In genomic region chr11:102384419-102385052, GRCh38 we compare ENCODE assay signal across 15 cellular contexts. TPM values are rescaled to one million over a fixed set of nuclear protein-coding genes. Genes with fewer than 3 reads are reported as not detected.
DNase-seq lines count a peak whose midpoint lies in the region; ATAC-seq and TF ChIP-seq lines count a peak whose summit lies in the region.
"Had no signal": no experiment of that assay in that cellular context is flagged by ENCODE, and none has a peak within 500 bp of the region (broad histone marks: within the 10 kb centered on the region; RNA-seq: fewer than 3 reads in every experiment).

No MANE protein-coding gene starts in this region.

- CTCF ChIA-PET in T-cell (lab: Charles Lee) = interaction anchor here in 1 of 2 donors (1.1 kb wide), 1 partner anchor 42 kb away, joined by 4 read pairs; no protein-coding TSS in a partner anchor

- H3K27ac ChIP-seq in left ventricle myocardium inferior (replicated peaks) = peak overlapping the region; percentile 75
- peak overlapping the region in 1 of 2 donors; percentile 32 for H3K27ac ChIP-seq in ovary
- H3K27ac ChIP-seq: breast epithelium, psoas muscle had no signal

- 25 to 35% (median 32%) methylated on average over 15 of the region's 15 CpGs for WGBS in ovary, 3 donors

- intact Hi-C loops in left ventricle myocardium inferior (cut with micrococcal nuclease) = no loop called here
- intact Hi-C loops in ovary (cut with DNase I) = no loop called here

- peak overlapping the region; percentile 56 to 71 for H3K27ac Mint-ChIP-seq in T-cell
- H3K27ac Mint-ChIP-seq: activated CD4-positive, alpha-beta T cell treated with anti-CD3 and anti-CD28 coated beads, Interleukin-2, amount 10 ng/mL, durations not matched to agents 7 days and 5 days had no signal

- H3K9me3 Mint-ChIP-seq in T-cell = no peaks in the 10 kb centered on the region
- H3K9me3 Mint-ChIP-seq: activated naive CD4-positive, alpha-beta T cell treated with anti-CD3 and anti-CD28 coated beads, Interleukin-2, amount 50 U/mL, for 24 hours had no signal

- TF ChIP-seq POLR2A in ovary (IDR thresholded peaks at IDR 0.05) = no peak

- peaks cover 75% of the 10 kb centered on the region for H3K36me3 Mint-ChIP-seq in T-cell

- H3K27me3 ChIP-seq in left ventricle myocardium inferior (ENCODE audit: low read depth) (no peaks in the 10 kb centered on the region), ovary (no peaks in the 10 kb centered on the region)
- H3K27me3 ChIP-seq: breast epithelium had no signal

- ATAC-seq in T-cell (replicated peaks in 1 of 4) (no peak), GM21423 (IDR thresholded peaks at IDR 0.05; ENCODE audit: unreplicated experiment) (no peak), HG03469 (IDR thresholded peaks at IDR 0.05; ENCODE audit: unreplicated experiment) (no peak)
- ATAC-seq: psoas muscle had no signal

- H3K9me3 ChIP-seq in left ventricle myocardium inferior (replicated peaks) = no peaks in the 10 kb centered on the region
- H3K9me3 ChIP-seq in ovary = no peaks in the 10 kb centered on the region
- H3K9me3 ChIP-seq: breast epithelium, psoas muscle had no signal

- H3K36me3 ChIP-seq in left ventricle myocardium inferior (peaks cover 67% of the 10 kb centered on the region), ovary (no peaks in the 10 kb centered on the region)
- H3K36me3 ChIP-seq: breast epithelium had no signal

- no peak for TF ChIP-seq EP300 in ovary (IDR thresholded peaks at IDR 0.05)

- H3K4me3 ChIP-seq in left ventricle myocardium inferior = no peak overlapping the region
- H3K4me3 ChIP-seq in ovary = no peak overlapping the region
- H3K4me3 ChIP-seq: breast epithelium, psoas muscle had no signal

- H3K27me3 Mint-ChIP-seq in T-cell = no peaks in the 10 kb centered on the region
- H3K27me3 Mint-ChIP-seq: activated CD4-positive, alpha-beta T cell treated with anti-CD3 and anti-CD28 coated beads, Interleukin-2, amount 10 ng/mL, durations not matched to agents 7 days and 5 days; activated naive CD4-positive, alpha-beta T cell treated with anti-CD3 and anti-CD28 coated beads, Interleukin-2, amount 50 U/mL, for 24 hours had no signal

- H3K4me1 ChIP-seq in left ventricle myocardium inferior = peaks cover 36% of the 10 kb centered on the region
- peaks cover 12% of the 10 kb centered on the region for H3K4me1 ChIP-seq in ovary (ENCODE audit: insufficient read depth)
- H3K4me1 ChIP-seq: breast epithelium, psoas muscle had no signal

- no peak overlapping the region for H3K4me3 Mint-ChIP-seq in T-cell
- H3K4me3 Mint-ChIP-seq: activated CD4-positive, alpha-beta T cell treated with anti-CD3 and anti-CD28 coated beads, Interleukin-2, amount 10 ng/mL, durations not matched to agents 7 days and 5 days; activated naive CD4-positive, alpha-beta T cell treated with anti-CD3 and anti-CD28 coated beads, Interleukin-2, amount 50 U/mL, for 24 hours had no signal

- TF ChIP-seq CTCF in left ventricle myocardium inferior (IDR thresholded peaks at IDR 0.05; ENCODE audit: borderline replicate concordance) (no peak), ovary (IDR thresholded peaks at IDR 0.05) (no peak)

- DNase-seq in CMK (ENCODE audit: low read depth) (peak; percentile 48), T-cell (no peak), left ventricle myocardium inferior (peak; percentile 71), ovary (peak; percentile 31 to 60 (median 40))
- no peak for DNase-seq in stimulated activated CD4-positive, alpha-beta T cell treated with anti-CD3 and anti-CD28 coated beads, Interleukin-15, amount 100 ng/mL, for 24 hours
- DNase-seq: activated CD4-positive, alpha-beta T cell treated with anti-CD3 and anti-CD28 coated beads, Interleukin-2, amount 10 ng/mL, durations not matched to agents 7 days and 5 days; activated T-cell treated with anti-CD3 and anti-CD28 coated beads for 4 hours; NCI-H146; NCI-H345; NK-92 treated with Interleukin-12 subunit alpha and Interleukin-12 subunit beta, amount 100 ng/mL, for 24 hours; psoas muscle had no signal

- POLR2A ChIA-PET in T-cell (lab: Charles Lee) = interaction anchor here in 1 of 2 donors (0.7 kb wide), 1 partner anchor 9 kb away, joined by 4 read pairs; no protein-coding TSS in a partner anchor

- H3K4me1 Mint-ChIP-seq in T-cell = peaks cover 23 to 29% (median 28%) of the 10 kb centered on the region in 3 donors

RNA-seq across cellular contexts. Expression of gene BIRC2, which starts 37.5 kb away (rescaled TPM):
- total RNA-seq in T-cell (100 to 1,000 TPM in 1 of 5 donors, 10 to 100 TPM in 4; 53.3 to 100 (median 60.8) TPM), left ventricle myocardium inferior (30.4 TPM), ovary (10 to 100 TPM; 27.1 to 57.8 (median 33.6) TPM)
- 10 to 100 TPM; 23.7 to 41.3 TPM for polyA plus RNA-seq in ovary

Comparison
In these comparisons a context has a peak if more than half of its experiments do, and no peak if none do; other contexts are left out.
1. DNase-seq: peak in CMK (single experiment), left ventricle myocardium inferior (single experiment) and ovary (5 of 5); none in T-cell (0 of 34) and stimulated activated CD4-positive, alpha-beta T cell treated with anti-CD3 and anti-CD28 coated beads, Interleukin-15, amount 100 ng/mL, for 24 hours (single experiment).